Comparison of ENCODE assay signal across 13 cellular contexts in genomic region chr10:22629126-22629525, GRCh38.
DNase-seq lines count a peak whose midpoint lies in the region; ATAC-seq, FAIRE-seq and TF ChIP-seq lines count a peak whose summit lies in the region.
"Had no signal": no experiment of that assay in that cellular context is flagged by ENCODE, and none has a peak within 500 bp of the region (broad histone marks: within the 10 kb centered on the region; RNA-seq: fewer than 3 reads in every experiment).

No MANE protein-coding gene starts in this region.

- H3K36me3 ChIP-seq in upper lobe of left lung = no peaks in the 10 kb centered on the region

- H3K4me1 ChIP-seq in upper lobe of left lung = peaks cover 27 to 52% (median 41%) of the 10 kb centered on the region in 4 donors

- H3K27me3 Mint-ChIP-seq in WTC11 (ENCODE audit: low read depth) = no peaks in the 10 kb centered on the region

- no peaks in the 10 kb centered on the region for H3K27me3 ChIP-seq in upper lobe of left lung

- peak; percentile 25 for DNase-seq in AG10803 (ENCODE audit: low read depth)
- DNase-seq in GM18507 (ENCODE audit: extremely low spot score, insufficient read length, low read depth) = no peak
- no peak for DNase-seq in WTC11 (ENCODE audit: low spot score)
- DNase-seq in glomerular visceral epithelial cell (ENCODE audit: extremely low spot score) = peak; percentile 33
- DNase-seq in upper lobe of left lung = no peak
- DNase-seq in NAMALWA (ENCODE audit: low spot score) = no peak
- no peak for DNase-seq in NCI-H446 (lab: John Stamatoyannopoulos, UW)
- DNase-seq: activated CD8-positive, alpha-beta memory T cell treated with anti-CD3 and anti-CD28 coated beads, Interleukin-2, amount 50 U/mL, for 4 hours; H7; NCI-H2029 had no signal

- TF ChIP-seq POLR2A in upper lobe of left lung (IDR thresholded peaks at IDR 0.05) = no peak

- peak; percentile 78 for FAIRE-seq in GM18507 (lab: Jason Lieb, UNC)

- H3K27ac ChIP-seq in upper lobe of left lung = no peak overlapping the region
- H3K27ac ChIP-seq: C4-2B had no signal

- no peaks in the 10 kb centered on the region for H3K36me3 Mint-ChIP-seq in WTC11

- TF ChIP-seq EP300 in upper lobe of left lung (IDR thresholded peaks at IDR 0.05) = no peak

- CTCF ChIA-PET in WTC11 (lab: Charles Lee) = no interaction called here

- peak overlapping the region; percentile 73 for H3K27ac Mint-ChIP-seq in WTC11

- H3K4me1 Mint-ChIP-seq in WTC11 = peaks cover 79% of the 10 kb centered on the region

- H3K4me3 ChIP-seq in AG10803 (ENCODE audit: low read length) (no peak overlapping the region), upper lobe of left lung (no peak overlapping the region)
- H3K4me3 ChIP-seq: skin epidermis had no signal

- 90 to 91% methylated on average over 2 of the region's 2 CpGs for WGBS in upper lobe of left lung, 2 donors

- no peaks in the 10 kb centered on the region for H3K9me3 ChIP-seq in upper lobe of left lung

- POLR2A ChIA-PET in WTC11 (lab: Charles Lee) = no interaction called here

- ATAC-seq in WTC11 = no peak
- ATAC-seq in upper lobe of left lung (ENCODE audit: low FRiP score in 2 of 2) = no peak
- ATAC-seq in HG03432 (IDR thresholded peaks at IDR 0.05; ENCODE audit: unreplicated experiment) = no peak

- H3K9me3 Mint-ChIP-seq in WTC11 = no peaks in the 10 kb centered on the region

- no peak overlapping the region for H3K4me3 Mint-ChIP-seq in WTC11

- TF ChIP-seq CTCF in AG10803 (conservative IDR thresholded peaks at IDR 0.05; ENCODE audit: low read length) = no peak
- no peak for TF ChIP-seq CTCF in WTC11 (IDR thresholded peaks at IDR 0.05)
- no peak for TF ChIP-seq CTCF in upper lobe of left lung (IDR thresholded peaks at IDR 0.05)

TF ChIP-seq in WTC11, 78 proteins besides CTCF, POLR2A, EP300 and RAD21:
- TF ChIP-seq ZNF512 (CRISPR knock-in tag; IDR thresholded peaks at IDR 0.05; ENCODE audit: borderline replicate concordance) (no peak), ZNF423 (CRISPR knock-in tag; IDR thresholded peaks at IDR 0.05) (no peak)
- TF ChIP-seq, protein P1, sequence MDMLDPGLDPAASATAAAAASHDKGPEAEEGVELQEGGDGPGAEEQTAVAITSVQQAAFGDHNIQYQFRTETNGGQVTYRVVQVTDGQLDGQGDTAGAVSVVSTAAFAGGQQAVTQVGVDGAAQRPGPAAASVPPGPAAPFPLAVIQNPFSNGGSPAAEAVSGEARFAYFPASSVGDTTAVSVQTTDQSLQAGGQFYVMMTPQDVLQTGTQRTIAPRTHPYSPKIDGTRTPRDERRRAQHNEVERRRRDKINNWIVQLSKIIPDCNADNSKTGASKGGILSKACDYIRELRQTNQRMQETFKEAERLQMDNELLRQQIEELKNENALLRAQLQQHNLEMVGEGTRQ (CRISPR knock-in tag; IDR thresholded peaks at IDR 0.05) = no peak
TF ChIP-seq in WTC11: peak in this region for 0.

Comparison
In these comparisons a context has a peak if more than half of its experiments do, and no peak if none do; other contexts are left out.
1. DNase-seq: peak in AG10803 (single experiment) and glomerular visceral epithelial cell (single experiment); none in GM18507 (single experiment), WTC11 (single experiment), upper lobe of left lung (0 of 2), NAMALWA (single experiment) and NCI-H446 (0 of 2).